8 cellular contexts compared by ENCODE assay signal in the genomic region with DNA sequence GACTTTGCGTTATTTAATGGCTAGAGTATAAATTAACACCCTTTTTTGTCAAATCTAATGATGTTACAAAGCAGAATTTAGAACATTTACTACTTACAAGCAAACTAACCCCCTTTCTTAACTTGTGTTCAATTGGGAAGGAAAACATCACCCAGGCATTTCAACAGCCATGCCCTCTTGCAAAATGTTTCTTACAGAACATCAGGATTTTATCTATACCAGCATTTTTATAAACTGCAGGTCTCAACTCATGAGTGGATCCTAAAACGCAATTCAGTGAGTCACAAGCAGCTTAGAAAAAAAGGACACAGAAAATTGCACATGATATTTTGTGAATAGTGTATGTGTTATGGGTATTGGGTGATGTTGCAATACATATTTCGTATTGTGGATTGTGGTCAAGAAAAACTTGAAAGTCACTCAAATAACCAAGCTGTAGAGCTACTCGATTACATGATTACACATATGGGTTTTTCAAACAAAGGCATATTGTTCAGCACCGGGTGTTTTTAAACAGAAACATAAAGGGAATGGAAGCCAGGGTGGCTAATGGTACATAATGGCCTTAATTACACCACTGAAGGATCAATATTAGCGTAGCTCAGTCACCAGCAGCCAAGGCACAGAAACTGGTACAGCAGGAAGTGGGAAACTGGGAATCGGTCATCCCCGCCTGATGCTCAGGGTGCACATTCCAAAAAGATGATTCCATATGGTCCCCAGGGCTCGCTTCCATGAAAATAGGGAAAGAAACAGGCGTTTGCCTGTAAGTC.
DNase-seq lines count a peak whose midpoint lies in the region; ATAC-seq and TF ChIP-seq lines count a peak whose summit lies in the region.

No MANE protein-coding gene starts in this region.

- no peaks in the 10 kb centered on the region for H3K27me3 Mint-ChIP-seq in stimulated activated naive CD8-positive, alpha-beta T cell treated with anti-CD3 and anti-CD28 coated beads, Interleukin-15, Interleukin-2, amounts not matched to agents 100 ng/mL and 50 ng/mL, for 24 hours

- H3K4me3 Mint-ChIP-seq in stimulated activated naive CD8-positive, alpha-beta T cell treated with anti-CD3 and anti-CD28 coated beads, Interleukin-15, Interleukin-2, amounts not matched to agents 100 ng/mL and 50 ng/mL, for 24 hours: peak overlapping the region; percentile 80

- TF ChIP-seq CTCF in coronary artery (IDR thresholded peaks at IDR 0.05): no peak

- H3K27ac Mint-ChIP-seq in stimulated activated naive CD8-positive, alpha-beta T cell treated with anti-CD3 and anti-CD28 coated beads, Interleukin-15, Interleukin-2, amounts not matched to agents 100 ng/mL and 50 ng/mL, for 24 hours: no peak overlapping the region

- H3K27ac ChIP-seq in coronary artery (peak overlapping the region; percentile 95 to 100), mucosa of rectum (ENCODE audit: low read depth in 2 of 2, low read length in 2 of 2) (peak overlapping the region; percentile 96)

- peaks cover 47% of the 10 kb centered on the region for H3K4me1 Mint-ChIP-seq in stimulated activated naive CD8-positive, alpha-beta T cell treated with anti-CD3 and anti-CD28 coated beads, Interleukin-15, Interleukin-2, amounts not matched to agents 100 ng/mL and 50 ng/mL, for 24 hours (ENCODE audit: low read depth)

- H3K4me1 ChIP-seq in mucosa of rectum (ENCODE audit: control insufficient read depth in 2 of 2, insufficient read depth in 2 of 2, low read length in 2 of 2): peaks cover 18 to 39% of the 10 kb centered on the region in 2 donors

- no peaks in the 10 kb centered on the region for H3K36me3 Mint-ChIP-seq in stimulated activated naive CD8-positive, alpha-beta T cell treated with anti-CD3 and anti-CD28 coated beads, Interleukin-15, Interleukin-2, amounts not matched to agents 100 ng/mL and 50 ng/mL, for 24 hours (ENCODE audit: low read depth)

- no peaks in the 10 kb centered on the region for H3K9me3 Mint-ChIP-seq in stimulated activated naive CD8-positive, alpha-beta T cell treated with anti-CD3 and anti-CD28 coated beads, Interleukin-15, Interleukin-2, amounts not matched to agents 100 ng/mL and 50 ng/mL, for 24 hours

- no peaks in the 10 kb centered on the region for H3K27me3 ChIP-seq in mucosa of rectum (ENCODE audit: control insufficient read depth in 2 of 2, insufficient read depth in 2 of 2, low read length in 2 of 2)

- no peaks in the 10 kb centered on the region for H3K36me3 ChIP-seq in mucosa of rectum (ENCODE audit: control insufficient read depth in 2 of 2, insufficient read depth in 2 of 2, low read length in 2 of 2)

- DNase-seq in stimulated activated naive CD8-positive, alpha-beta T cell treated with anti-CD3 and anti-CD28 coated beads, Interleukin-15, Interleukin-2, amounts not matched to agents 100 U/mL and 50 U/mL, for 24 hours: no peak
- DNase-seq in NOMO-1 (lab: John Stamatoyannopoulos, UW; ENCODE audit: unreplicated experiment in 2 of 2) (peak; percentile 36 to 77), coronary artery (ENCODE audit: low spot score) (no peak), NCI-H510A treated with DMSO at 0.1 percent for 48 hours (lab: John Stamatoyannopoulos, UW) (no peak)

- no peak for ATAC-seq in stimulated activated naive CD8-positive, alpha-beta T cell treated with anti-CD3 and anti-CD28 coated beads, Interleukin-15, Interleukin-2, amounts not matched to agents 100 U/mL and 50 U/mL, for 24 hours
- ATAC-seq in HG02840 (IDR thresholded peaks at IDR 0.05; ENCODE audit: low FRiP score, unreplicated experiment): no peak
- no peak for ATAC-seq in GM21786 (IDR thresholded peaks at IDR 0.05; ENCODE audit: unreplicated experiment)

- no peaks in the 10 kb centered on the region for H3K9me3 ChIP-seq in mucosa of rectum (ENCODE audit: control insufficient read depth in 2 of 2, low read length in 2 of 2)

- H3K4me3 ChIP-seq in coronary artery (peak overlapping the region; percentile 97), mucosa of rectum (ENCODE audit: low read length in 2 of 2) (peak overlapping the region; percentile 89 to 90)

- peak overlapping the region; percentile 87 to 88 for H3K9ac ChIP-seq in mucosa of rectum (ENCODE audit: low read depth in 1 of 2, low read length in 2 of 2)

Comparison
In these comparisons a context has a peak if more than half of its experiments do, and no peak if none do; other contexts are left out.
1. DNase-seq: peak in NOMO-1 (2 of 2); none in stimulated activated naive CD8-positive, alpha-beta T cell treated with anti-CD3 and anti-CD28 coated beads, Interleukin-15, Interleukin-2, amounts not matched to agents 100 U/mL and 50 U/mL, for 24 hours (single experiment), coronary artery (single experiment) and NCI-H510A treated with DMSO at 0.1 percent for 48 hours (single experiment).